ENCODE assay signal across 7 cellular contexts in the genomic region with DNA sequence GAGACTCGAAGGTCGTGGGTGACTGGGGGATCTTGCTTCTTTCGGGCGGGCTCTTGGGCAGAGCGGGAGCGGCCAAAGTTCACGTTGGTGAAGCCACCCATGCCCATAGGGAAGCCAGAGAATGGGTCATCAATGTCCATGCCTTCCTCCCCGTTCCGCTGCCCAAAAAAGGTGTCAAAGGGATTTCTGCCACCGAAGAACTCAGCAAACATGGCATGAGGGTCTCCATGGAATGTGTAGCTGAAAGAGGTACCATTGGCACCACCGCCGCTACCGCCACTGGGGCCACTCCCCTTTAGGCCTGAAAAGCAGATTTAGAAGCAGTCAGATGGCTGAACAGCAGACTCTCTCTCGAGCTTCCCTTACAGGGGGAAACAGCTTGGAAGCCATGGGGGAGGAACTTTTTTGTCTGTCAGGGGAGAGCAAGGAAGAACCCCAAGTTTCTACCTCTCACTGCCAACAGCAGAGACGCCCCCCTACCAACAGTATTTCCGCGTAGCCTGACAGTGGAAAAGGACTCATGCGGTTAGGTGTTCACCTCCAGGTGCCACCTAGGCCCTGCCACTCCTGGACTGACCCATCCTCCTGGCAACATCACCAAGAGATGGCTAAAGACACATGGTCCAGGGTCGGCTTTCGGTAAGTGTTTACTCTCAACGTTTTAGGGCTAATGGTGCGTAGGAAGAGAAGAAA. TPM values are rescaled to one million over a fixed set of nuclear protein-coding genes. Genes with fewer than 3 reads are reported as not detected.
A peak's percentile ranks its signal among the peaks of the same experiment; 100 is the strongest.
DNase-seq lines count a peak whose midpoint lies in the region; ATAC-seq and TF ChIP-seq lines count a peak whose summit lies in the region.

No MANE protein-coding gene starts in this region.

- peaks cover 11% of the 10 kb centered on the region; the same call in 1 of the 2 replicates for H3K4me1 ChIP-seq in GM23338 (ENCODE audit: insufficient read depth)
- peaks cover 36 to 50% (median 48%) of the 10 kb centered on the region in 4 donors for H3K4me1 ChIP-seq in esophagus muscularis mucosa
- peaks cover 9% of the 10 kb centered on the region for H3K4me1 ChIP-seq in prostate gland (replicated peaks)

- H3K9ac ChIP-seq in SK-N-MC (ENCODE audit: insufficient read length), result peak overlapping the region; percentile 94

- peaks cover 11% of the 10 kb centered on the region for H3K27me3 Mint-ChIP-seq in GM23338 (ENCODE audit: insufficient read depth, low read depth, poor library complexity)

- H3K79me2 ChIP-seq in GM23338 (replicated peaks; ENCODE audit: insufficient read depth), result peaks cover 31% of the 10 kb centered on the region

- TF ChIP-seq EP300 in esophagus muscularis mucosa (IDR thresholded peaks at IDR 0.05), result no peak

- H2AFZ ChIP-seq in GM23338, result no peak overlapping the region

- no peak for ATAC-seq in GM23338
- ATAC-seq in GM21825 (IDR thresholded peaks at IDR 0.05; ENCODE audit: unreplicated experiment), result no peak

- no peak for TF ChIP-seq POLR2A in esophagus muscularis mucosa (IDR thresholded peaks at IDR 0.05; ENCODE audit: low read depth)
- no peak for TF ChIP-seq POLR2A in prostate gland (IDR thresholded peaks at IDR 0.05)

- H3K27ac ChIP-seq in GM23338 (ENCODE audit: low read depth) (no peak overlapping the region), SK-N-MC (no peak overlapping the region), esophagus muscularis mucosa (replicated peaks in 1 of 4) (peak overlapping the region; percentile 99 to 100 (median 100)), prostate gland (peak overlapping the region; percentile 100)

- H3K27ac Mint-ChIP-seq in GM23338, result peak overlapping the region; percentile 81

- no peaks in the 10 kb centered on the region for H3K9me3 ChIP-seq in SK-N-MC (ENCODE audit: low read depth, low read length)
- no peaks in the 10 kb centered on the region for H3K9me3 ChIP-seq in esophagus muscularis mucosa
- no peaks in the 10 kb centered on the region for H3K9me3 ChIP-seq in prostate gland

- peaks cover 34% of the 10 kb centered on the region for H3K36me3 Mint-ChIP-seq in GM23338 (ENCODE audit: low read depth)

- H3K4me1 Mint-ChIP-seq in GM23338, result peaks cover 26% of the 10 kb centered on the region

- no peaks in the 10 kb centered on the region for H3K9me2 ChIP-seq in GM23338 (ENCODE audit: insufficient read depth)

- H3K36me3 ChIP-seq in GM23338 (ENCODE audit: insufficient read depth) (peaks cover 3% of the 10 kb centered on the region), SK-N-MC (ENCODE audit: insufficient read depth, low read length) (peaks cover 31% of the 10 kb centered on the region), esophagus muscularis mucosa (peaks cover 28 to 42% (median 33%) of the 10 kb centered on the region in 4 donors), prostate gland (peaks cover 0 to 9% of the 10 kb centered on the region in 2 donors)

- 31% methylated on average over 22 of the region's 22 CpGs for WGBS in esophagus muscularis mucosa
- 14% methylated on average over 22 of the region's 22 CpGs for WGBS in prostate gland

- peaks cover 24% of the 10 kb centered on the region; the same call in 1 of the 2 replicates for H4K20me1 ChIP-seq in GM23338 (replicated peaks; ENCODE audit: insufficient read depth)

- H3K27me3 ChIP-seq in GM23338 (ENCODE audit: insufficient read depth), result no peaks in the 10 kb centered on the region
- H3K27me3 ChIP-seq in esophagus muscularis mucosa, result peaks cover 0 to 3% (median 0%) of the 10 kb centered on the region in 4 donors
- no peaks in the 10 kb centered on the region for H3K27me3 ChIP-seq in prostate gland (replicated peaks; ENCODE audit: insufficient read depth)

- no peak for TF ChIP-seq CTCF in GM23338 (conservative IDR thresholded peaks at IDR 0.05; ENCODE audit: low read depth in 2 of 2)
- TF ChIP-seq CTCF in esophagus muscularis mucosa (IDR thresholded peaks at IDR 0.05), result no peak
- TF ChIP-seq CTCF in prostate gland (IDR thresholded peaks at IDR 0.05), result no peak

- intact Hi-C loops in esophagus muscularis mucosa (cut with DNase I) (no loop called here), prostate gland (cut with DNase I) (loop anchor here (5.0 kb wide), 1 partner anchor 380 kb away; a partner anchor contains a TSS)

- H3F3A ChIP-seq in GM23338 (replicated peaks; ENCODE audit: low read depth), result peaks cover 34% of the 10 kb centered on the region

- DNase-seq in GM23338 (ENCODE audit: low spot score) (no peak), SK-N-MC (ENCODE audit: low read depth, low spot score) (no peak), esophagus muscularis mucosa (ENCODE audit: extremely low spot score) (no peak), prostate gland (ENCODE audit: low spot score) (no peak), LoVo (ENCODE audit: low spot score) (no peak), OCI-M1 (lab: John Stamatoyannopoulos, UW) (no peak)

- peak overlapping the region; percentile 97 for H3K4me3 ChIP-seq in GM23338
- peak overlapping the region; percentile 90 for H3K4me3 ChIP-seq in SK-N-MC
- H3K4me3 ChIP-seq in esophagus muscularis mucosa, result peak overlapping the region; percentile 80 to 100 (median 98)
- H3K4me3 ChIP-seq in prostate gland, result peak overlapping the region; percentile 85 to 98

- H3K9me3 Mint-ChIP-seq in GM23338, result no peaks in the 10 kb centered on the region; the same call in 2 of the 3 replicates

- peak overlapping the region; percentile 93 for H3K4me3 Mint-ChIP-seq in GM23338

- H3K4me2 ChIP-seq in GM23338, result peak overlapping the region; percentile 99

TF ChIP-seq in GM23338, 12 proteins besides CTCF, POLR2A, EP300 and RAD21 (continues in another document):
- TF ChIP-seq, protein P1, sequence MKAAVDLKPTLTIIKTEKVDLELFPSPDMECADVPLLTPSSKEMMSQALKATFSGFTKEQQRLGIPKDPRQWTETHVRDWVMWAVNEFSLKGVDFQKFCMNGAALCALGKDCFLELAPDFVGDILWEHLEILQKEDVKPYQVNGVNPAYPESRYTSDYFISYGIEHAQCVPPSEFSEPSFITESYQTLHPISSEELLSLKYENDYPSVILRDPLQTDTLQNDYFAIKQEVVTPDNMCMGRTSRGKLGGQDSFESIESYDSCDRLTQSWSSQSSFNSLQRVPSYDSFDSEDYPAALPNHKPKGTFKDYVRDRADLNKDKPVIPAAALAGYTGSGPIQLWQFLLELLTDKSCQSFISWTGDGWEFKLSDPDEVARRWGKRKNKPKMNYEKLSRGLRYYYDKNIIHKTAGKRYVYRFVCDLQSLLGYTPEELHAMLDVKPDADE (IDR thresholded peaks at IDR 0.05), result no peak
- no peak for TF ChIP-seq CREB1 (CRISPR knock-in tag; IDR thresholded peaks at IDR 0.05; ENCODE audit: low read depth)

RNA-seq across cellular contexts. Expression of a gene that starts 1.3 kb away (rescaled TPM):
- total RNA-seq in GM23338 (2014; rRNA removed; shearing (Covaris generic)), result 53.3 TPM in 2 replicates
- 43.2 and 44.0 TPM in 2 replicates for polyA plus RNA-seq in GM23338 (2016; fragmentation: Nextera tagmentation; extraction: Ambion mirVana)
- total RNA-seq in esophagus muscularis mucosa (100 to 1,000 TPM in 1 of 4 donors, 10 to 100 TPM in 3; 50.3 to 102 (median 86.3) TPM), prostate gland (100 to 1,000 TPM in 1 of 2 donors, 10 to 100 TPM in 1; 91.6 to 108 TPM)

RNA-seq across cellular contexts. Expression of a gene that starts 12.5 kb away (rescaled TPM):
- 104 and 107 TPM in 2 replicates for total RNA-seq in GM23338 (2014; rRNA removed; shearing (Covaris generic))
- 268 and 277 TPM in 2 replicates for polyA plus RNA-seq in GM23338 (2016; fragmentation: Nextera tagmentation; extraction: Ambion mirVana)
- total RNA-seq in esophagus muscularis mucosa (10 to 100 TPM; 18.7 to 32.7 (median 25.7) TPM), prostate gland (100 to 1,000 TPM; 137 to 154 TPM)

RNA-seq across cellular contexts. Expression of a gene that starts 21.0 kb away (rescaled TPM):
- total RNA-seq in GM23338 (2014; rRNA removed; shearing (Covaris generic)), result 92.3 and 106 TPM in 2 replicates
- 50.9 and 51.6 TPM in 2 replicates for polyA plus RNA-seq in GM23338 (2016; fragmentation: Nextera tagmentation; extraction: Ambion mirVana)
- 100 to 1,000 TPM in 3 of 4 donors, 10 to 100 TPM in 1; 88.5 to 138 (median 108) TPM for total RNA-seq in esophagus muscularis mucosa
- 100 to 1,000 TPM in 1 of 2 donors, 10 to 100 TPM in 1; 71.8 to 101 TPM for total RNA-seq in prostate gland

RNA-seq across cellular contexts. Expression of a gene that starts 41.7 kb away (rescaled TPM):
- total RNA-seq in GM23338 (2014; rRNA removed; shearing (Covaris generic)), result 1.2 TPM in 1 of 2 replicates, not detected in the other
- polyA plus RNA-seq in GM23338 (2016; fragmentation: Nextera tagmentation; extraction: Ambion mirVana), result 0.56 and 0.57 TPM in 2 replicates
- 1 to 10 TPM in 2 of 4 donors, under 1 TPM in 1, not detected in 1; 0.80 to 1.8 (median 1.3) TPM for total RNA-seq in esophagus muscularis mucosa
- 1 to 10 TPM in 1 of 2 donors, not detected in 1; 1.0 TPM for total RNA-seq in prostate gland

RNA-seq across cellular contexts. Expression of a gene that starts 55.0 kb away (rescaled TPM):
- 289 and 398 TPM in 2 replicates for total RNA-seq in GM23338 (2014; rRNA removed; shearing (Covaris generic))
- polyA plus RNA-seq in GM23338 (2016; fragmentation: Nextera tagmentation; extraction: Ambion mirVana), result 463 and 501 TPM in 2 replicates
- total RNA-seq in esophagus muscularis mucosa (100 to 1,000 TPM; 297 to 522 (median 319) TPM), prostate gland (100 to 1,000 TPM; 507 to 534 TPM)

Comparison
In these comparisons a context has a peak if more than half of its experiments do, and no peak if none do; other contexts are left out.
1. H3K27ac ChIP-seq: peak in esophagus muscularis mucosa (4 of 4) and prostate gland (2 of 2); none in GM23338 (single experiment) and SK-N-MC (single experiment).
2. Peak in every context shown above with its lines, with median percentiles within 50 percentile points of each other: H3K4me3 ChIP-seq.